ENCODE assay signal across 16 cellular contexts in the genomic region with DNA sequence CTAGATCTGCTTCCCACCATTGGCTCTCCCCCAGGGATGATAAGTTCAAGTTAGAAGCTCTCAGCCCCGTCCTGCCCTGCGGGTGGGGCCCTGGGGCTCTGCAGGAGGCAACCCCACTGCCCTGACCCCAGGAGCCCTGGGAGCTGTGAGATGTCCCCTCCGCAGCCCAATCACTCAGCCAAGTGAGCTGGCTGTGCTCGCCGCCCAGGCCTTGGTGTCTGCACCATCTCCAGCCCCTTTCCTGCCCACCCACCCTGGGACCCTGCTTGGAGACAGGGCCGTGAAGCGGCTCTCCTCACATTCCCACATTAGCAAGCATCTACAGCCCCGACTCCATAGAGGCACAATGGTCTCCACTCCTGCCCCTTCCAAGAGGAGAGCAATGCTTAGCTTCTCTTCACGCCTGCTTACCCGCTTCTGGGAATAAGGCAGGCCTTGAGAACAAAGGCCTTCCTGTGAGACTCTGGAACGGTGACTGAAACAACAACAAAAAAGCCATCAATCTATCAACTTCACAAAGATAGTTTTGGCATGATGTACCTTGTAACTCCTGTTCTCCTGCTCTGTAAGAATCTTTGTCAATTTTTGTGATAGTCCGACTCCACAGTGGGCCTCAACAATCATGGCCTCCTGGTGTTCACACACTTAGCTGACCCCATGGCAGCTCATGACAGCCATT.
"Had no signal": no experiment of that assay in that cellular context is flagged by ENCODE, and none has a peak within 500 bp of the region (broad histone marks: within the 10 kb centered on the region; RNA-seq: fewer than 3 reads in every experiment).

No MANE protein-coding gene starts in this region.

- H3K4me3 ChIP-seq: heart left ventricle, lung, psoas muscle, sigmoid colon had no signal

- H3K36me3 ChIP-seq: brain microvascular endothelial cell, heart left ventricle, sigmoid colon had no signal

- H3K4me1 ChIP-seq: psoas muscle, sigmoid colon had no signal

- H3K27me3 Mint-ChIP-seq: activated CD4-positive, alpha-beta T cell treated with anti-CD3 and anti-CD28 coated beads for 36 hours; activated naive CD8-positive, alpha-beta T cell treated with anti-CD3 and anti-CD28 coated beads, Interleukin-2, amount 10 ng/mL, durations not matched to agents 7 days and 5 days; T-helper 17 cell had no signal

- DNase-seq: activated CD4-positive, alpha-beta T cell treated with anti-CD3 and anti-CD28 coated beads for 36 hours; activated CD8-positive, alpha-beta memory T cell treated with anti-CD3 and anti-CD28 coated beads for 24 hours; activated gamma-delta T cell treated with Interleukin-2 at 50 U/mL for 16 hours; activated naive CD8-positive, alpha-beta T cell treated with anti-CD3 and anti-CD28 coated beads, Interleukin-2, amount 10 ng/mL, durations not matched to agents 7 days and 5 days; brain microvascular endothelial cell; cortex of kidney; effector CD8-positive, alpha-beta T cell; heart left ventricle; left colon; occipital lobe; sigmoid colon; stimulated activated CD4-positive, alpha-beta T cell treated with anti-CD3 and anti-CD28 coated beads, Interleukin-12 subunit alpha, Interleukin-12 subunit beta, amount 100 ng/mL, for 4 hours; stimulated activated CD4-positive, alpha-beta T cell treated with anti-CD3 and anti-CD28 coated beads, Interleukin-2, amount 100 ng/mL, for 24 hours; T-helper 17 cell had no signal

- H3K27ac Mint-ChIP-seq: activated CD4-positive, alpha-beta T cell treated with anti-CD3 and anti-CD28 coated beads for 36 hours; T-helper 17 cell had no signal

- H3K27ac ChIP-seq: brain microvascular endothelial cell, heart left ventricle, psoas muscle, sigmoid colon had no signal

- H3K9me3 Mint-ChIP-seq: activated naive CD8-positive, alpha-beta T cell treated with anti-CD3 and anti-CD28 coated beads, Interleukin-2, amount 10 ng/mL, durations not matched to agents 7 days and 5 days had no signal

- H3K27me3 ChIP-seq: brain microvascular endothelial cell had no signal

- ATAC-seq: activated CD4-positive, alpha-beta T cell treated with anti-CD3 and anti-CD28 coated beads for 36 hours; left colon; psoas muscle; T-helper 17 cell had no signal

- H3K9me3 ChIP-seq: sigmoid colon had no signal

- H3K4me3 Mint-ChIP-seq: activated CD4-positive, alpha-beta T cell treated with anti-CD3 and anti-CD28 coated beads for 36 hours; activated naive CD8-positive, alpha-beta T cell treated with anti-CD3 and anti-CD28 coated beads, Interleukin-2, amount 10 ng/mL, durations not matched to agents 7 days and 5 days; T-helper 17 cell had no signal
